ENCODE assay signal across 8 cellular contexts in genomic region chr22:41092847-41093371, GRCh38. TPM values are rescaled to one million over a fixed set of nuclear protein-coding genes. Genes with fewer than 3 reads are reported as not detected.
A peak's percentile ranks its signal among the peaks of the same experiment; 100 is the strongest.
DNase-seq lines count a peak whose midpoint lies in the region; ATAC-seq, FAIRE-seq and TF ChIP-seq lines count a peak whose summit lies in the region.

No MANE protein-coding gene starts in this region.

- peak overlapping the region; percentile 96 for H3K27ac ChIP-seq in keratinocyte (ENCODE audit: control insufficient read depth, insufficient read depth, low read length)

- peaks cover 16% of the 10 kb centered on the region for H4K20me1 ChIP-seq in keratinocyte (ENCODE audit: control insufficient read depth, extremely low read depth, insufficient read depth, low read length)

- no peaks in the 10 kb centered on the region for H3K9me3 Mint-ChIP-seq in Caco-2 (ENCODE audit: unreplicated experiment)

- no peaks in the 10 kb centered on the region for H3K9me1 ChIP-seq in keratinocyte (ENCODE audit: control insufficient read depth, extremely low read depth, insufficient read depth, low read length)

- DNase-seq in Caco-2 (peak; percentile 41 to 57), HAP-1 (ENCODE audit: low spot score in 2 of 2) (peak in 1 of 2 experiments; percentile 54), bronchial epithelial cell (ENCODE audit: low read depth) (peak; percentile 41), keratinocyte (ENCODE audit: low read depth, low spot score) (no peak)
- peak; percentile 49 for DNase-seq in stimulated activated CD8-positive, alpha-beta memory T cell treated with anti-CD3 and anti-CD28 coated beads, Interleukin-4, amount 100 ng/mL, for 48 hours

- peak overlapping the region; percentile 98 for H3K9ac ChIP-seq in keratinocyte (ENCODE audit: control insufficient read depth, extremely low read depth, insufficient read depth, low read length)

- ATAC-seq in HG03095 (IDR thresholded peaks at IDR 0.05; ENCODE audit: unreplicated experiment) (no peak), GM21367 (IDR thresholded peaks at IDR 0.05; ENCODE audit: unreplicated experiment) (no peak)

- H3K36me3 ChIP-seq in Caco-2 (ENCODE audit: control insufficient read depth, insufficient read depth, low read length): no peaks in the 10 kb centered on the region
- H3K36me3 ChIP-seq in HAP-1 (replicated peaks): peaks cover 11% of the 10 kb centered on the region
- no peaks in the 10 kb centered on the region for H3K36me3 ChIP-seq in bronchial epithelial cell (ENCODE audit: control insufficient read depth, insufficient read depth, low read length)
- no peaks in the 10 kb centered on the region for H3K36me3 ChIP-seq in keratinocyte (ENCODE audit: control insufficient read depth in 2 of 2, extremely low read depth in 1 of 2, insufficient read depth in 2 of 2, low read length in 2 of 2)

- peak overlapping the region; percentile 79 for H3K4me3 Mint-ChIP-seq in Caco-2 (ENCODE audit: unreplicated experiment)

- H3K79me2 ChIP-seq in keratinocyte (ENCODE audit: control insufficient read depth, insufficient read depth, low read length): peaks cover 62% of the 10 kb centered on the region

- no peak overlapping the region for H2AFZ ChIP-seq in keratinocyte (ENCODE audit: control insufficient read depth, low read length)

- H3K4me3 ChIP-seq in Caco-2 (ENCODE audit: low read depth, low read length) (peak overlapping the region; percentile 97), HAP-1 (peak overlapping the region; percentile 93), bronchial epithelial cell (ENCODE audit: low read depth, low read length) (peak overlapping the region; percentile 99), keratinocyte (ENCODE audit: control insufficient read depth in 2 of 3, extremely low read depth in 1 of 3, insufficient read depth in 2 of 3, low read depth in 1 of 3, low read length in 3 of 3) (peak overlapping the region; percentile 79 to 90 (median 81))

- no TSS peak for BruUV-seq in Caco-2 (replicated peaks; lab: Mats Ljungman, UMichigan)

- intact Hi-C loops in Caco-2 (cut with micrococcal nuclease; ENCODE audit: unreplicated experiment): loop anchor here (5.0 kb wide), 1 partner anchor 46 kb away; no protein-coding TSS in a partner anchor

- H3K4me1 ChIP-seq in Caco-2: 0 out of 2 replicates have a peak, but pooled peaks cover 3% of the 10 kb centered on the region
- H3K4me1 ChIP-seq in HAP-1: peaks cover 19% of the 10 kb centered on the region
- peaks cover 18% of the 10 kb centered on the region for H3K4me1 ChIP-seq in keratinocyte (ENCODE audit: control insufficient read depth, extremely low read depth, insufficient read depth, low read length)

- in situ Hi-C loops in HAP-1 (cut with MboI; ENCODE audit: low sequenced_read_pairs): no loop called here

- no peak for FAIRE-seq in bronchial epithelial cell (lab: Jason Lieb, UNC)
- no peak for FAIRE-seq in keratinocyte (lab: Jason Lieb, UNC)

- TF ChIP-seq CTCF in Caco-2 (IDR thresholded peaks at IDR 0.05; ENCODE audit: insufficient read depth in 1 of 2, low read depth in 1 of 2, low read length in 1 of 2, severe bottlenecking in 1 of 2, unreplicated experiment in 1 of 2) (no peak), bronchial epithelial cell (IDR thresholded peaks at IDR 0.05; ENCODE audit: insufficient read depth, low read length, severe bottlenecking) (no peak), keratinocyte (optimal IDR thresholded peaks at IDR 0.05 in 1 of 3, IDR thresholded peaks at IDR 0.05 in 1 of 3, conservative IDR thresholded peaks at IDR 0.05 in 1 of 3; ENCODE audit: extremely low read depth in 1 of 3, insufficient read depth in 2 of 3, low read length in 3 of 3) (no peak)

- H3K4me1 Mint-ChIP-seq in Caco-2 (ENCODE audit: low read depth, unreplicated experiment): peaks cover 12% of the 10 kb centered on the region

- POLR2A ChIA-PET in Caco-2 (lab: Charles Lee): interaction anchor here (0.5 to 5.3 kb wide), 5 partner anchors 12 to 268 kb away, joined by 3 to 29 read pairs (median 5); partner anchors contain the start of gene RBX1

- no peaks in the 10 kb centered on the region for H3K27me3 Mint-ChIP-seq in Caco-2 (ENCODE audit: insufficient read depth, unreplicated experiment)

- H3K9me3 ChIP-seq in Caco-2: no peaks in the 10 kb centered on the region
- H3K9me3 ChIP-seq in HAP-1: no peaks in the 10 kb centered on the region
- H3K9me3 ChIP-seq in keratinocyte (ENCODE audit: control insufficient read depth, low read depth, low read length): no peaks in the 10 kb centered on the region

- H3K36me3 Mint-ChIP-seq in Caco-2 (ENCODE audit: insufficient read depth, unreplicated experiment): peaks cover 45% of the 10 kb centered on the region

- H3K4me2 ChIP-seq in keratinocyte (ENCODE audit: control insufficient read depth, extremely low read depth, insufficient read depth, low read depth, low read length): peak overlapping the region; percentile 89

- CTCF ChIA-PET in Caco-2 (lab: Charles Lee): interaction anchor here (0.6 to 3.2 kb wide), 2 partner anchors 170 to 194 kb away, joined by 4 to 14 read pairs; no protein-coding TSS in a partner anchor

- no peaks in the 10 kb centered on the region for H3K27me3 ChIP-seq in Caco-2 (replicated peaks; ENCODE audit: control insufficient read depth, insufficient read depth, low read length)
- no peaks in the 10 kb centered on the region for H3K27me3 ChIP-seq in HAP-1 (ENCODE audit: low read depth)
- H3K27me3 ChIP-seq in bronchial epithelial cell (ENCODE audit: control insufficient read depth, insufficient read depth, low read length): no peaks in the 10 kb centered on the region
- no peaks in the 10 kb centered on the region for H3K27me3 ChIP-seq in keratinocyte (ENCODE audit: control insufficient read depth, extremely low read depth, insufficient read depth, low read length)

- dilution Hi-C loops in keratinocyte (cut with MboI; ENCODE audit: extremely low pct_ligation_motif_present, low sequenced_read_pairs): no loop called here

- H3K27ac Mint-ChIP-seq in Caco-2 (ENCODE audit: unreplicated experiment): peak overlapping the region; percentile 92

TF ChIP-seq in PFSK-1, 5 proteins besides CTCF, POLR2A, EP300 and RAD21:
- no peak for TF ChIP-seq FOXP2 (optimal IDR thresholded peaks at IDR 0.05; ENCODE audit: borderline replicate concordance, extremely low read depth, extremely low read length, insufficient read depth)
- no peak for TF ChIP-seq POLR2AphosphoS5 (IDR thresholded peaks at IDR 0.05; ENCODE audit: low read depth, low read length)
- peak; percentile 58; the same call in 1 of the 2 replicates for TF ChIP-seq SIN3A (IDR thresholded peaks at IDR 0.05; ENCODE audit: borderline replicate concordance, insufficient read depth, low read length)
- peak; percentile 44; the same call in 1 of the 2 replicates for TF ChIP-seq TAF1 (IDR thresholded peaks at IDR 0.05; ENCODE audit: borderline replicate concordance, insufficient read depth, low read length)
TF ChIP-seq in PFSK-1: peak in this region for 2.

RNA-seq across cellular contexts. Expression of gene EP300, which starts 0.5 kb away (rescaled TPM):
- 78.6 and 82.9 TPM in 2 replicates for total RNA-seq in Caco-2 (2022)
- 35.6 TPM for polyA plus RNA-seq in PFSK-1 (2012; ENCODE audit: insufficient read length, low read depth)
- total RNA-seq in bronchial epithelial cell: 24.0 and 30.5 TPM in 2 replicates
- 7.9 to 10.5 TPM (median 9.7 TPM) in 3 replicates for polyA plus RNA-seq in keratinocyte
- 23.9 TPM for polyA plus RNA-seq in keratinocyte (2011; ENCODE audit: low read depth)
- 14.5 and 20.1 TPM in 2 replicates for polyA plus RNA-seq in keratinocyte (2011; cell fraction: cytosol; rRNA removed)
- 79.0 and 85.0 TPM in 2 replicates for polyA plus RNA-seq in keratinocyte (2011; cell fraction: nucleus; rRNA removed)
- polyA plus RNA-seq in keratinocyte (2012; ENCODE audit: low replicate concordance): 21.6 and 21.8 TPM in 2 replicates
- 51.2 to 126 TPM (median 62.3 TPM) in 3 replicates for polyA minus RNA-seq in keratinocyte
- 17.1 TPM for polyA minus RNA-seq in keratinocyte (2011; cell fraction: cytosol; rRNA and poly(A)+ RNA removed)
- polyA minus RNA-seq in keratinocyte (2011; cell fraction: nucleus; rRNA and poly(A)+ RNA removed): 70.2 and 131 TPM in 2 replicates
